8 cellular contexts compared by ENCODE assay signal in genomic region chr11:116454020-116454645, GRCh38.
DNase-seq lines count a peak whose midpoint lies in the region; ATAC-seq, FAIRE-seq and TF ChIP-seq lines count a peak whose summit lies in the region.

No MANE protein-coding gene starts in this region.

- intact Hi-C loops in naive thymus-derived CD4-positive, alpha-beta T cell (cut with micrococcal nuclease) = loop anchor here in 1 of 2 donors (1.0 to 2.0 kb wide), 2 partner anchors 45 to 239 kb away; no protein-coding TSS in a partner anchor

- no peaks in the 10 kb centered on the region for H3K79me2 ChIP-seq in astrocyte (ENCODE audit: insufficient read depth, low read length)

- H3K9me3 Mint-ChIP-seq in astrocyte (ENCODE audit: unreplicated experiment) = peaks cover 12% of the 10 kb centered on the region
- peaks cover 0 to 10% of the 10 kb centered on the region in 2 donors for H3K9me3 Mint-ChIP-seq in stimulated activated naive CD8-positive, alpha-beta T cell treated with anti-CD3 and anti-CD28 coated beads, Interleukin-15, amount 100 ng/mL, for 72 hours
- peaks cover 0 to 19% (median 7%) of the 10 kb centered on the region in 11 donors for H3K9me3 Mint-ChIP-seq in naive thymus-derived CD4-positive, alpha-beta T cell

- H3K4me1 Mint-ChIP-seq in astrocyte (ENCODE audit: low read depth, unreplicated experiment) = no peaks in the 10 kb centered on the region
- H3K4me1 Mint-ChIP-seq in stimulated activated naive CD8-positive, alpha-beta T cell treated with anti-CD3 and anti-CD28 coated beads, Interleukin-15, amount 100 ng/mL, for 72 hours = no peaks in the 10 kb centered on the region
- H3K4me1 Mint-ChIP-seq in naive thymus-derived CD4-positive, alpha-beta T cell = peaks cover 0 to 1% (median 0%) of the 10 kb centered on the region in 7 donors

- no peak overlapping the region for H3K9ac ChIP-seq in astrocyte (ENCODE audit: low read length)

- no peak overlapping the region for H3K27ac Mint-ChIP-seq in astrocyte (ENCODE audit: unreplicated experiment)
- H3K27ac Mint-ChIP-seq in stimulated activated naive CD8-positive, alpha-beta T cell treated with anti-CD3 and anti-CD28 coated beads, Interleukin-15, amount 100 ng/mL, for 72 hours = no peak overlapping the region
- no peak overlapping the region for H3K27ac Mint-ChIP-seq in naive thymus-derived CD4-positive, alpha-beta T cell

- no peaks in the 10 kb centered on the region for H3K36me3 ChIP-seq in astrocyte (ENCODE audit: insufficient read depth, low read length)
- no peaks in the 10 kb centered on the region for H3K36me3 ChIP-seq in naive thymus-derived CD4-positive, alpha-beta T cell (ENCODE audit: control insufficient read depth in 2 of 3, insufficient read depth in 3 of 3, low read length in 3 of 3)

- no peak for ATAC-seq in stimulated activated naive CD8-positive, alpha-beta T cell treated with anti-CD3 and anti-CD28 coated beads, Interleukin-15, amount 100 ng/mL, for 72 hours
- ATAC-seq in naive thymus-derived CD4-positive, alpha-beta T cell = no peak
- no peak for ATAC-seq in HG03196 (IDR thresholded peaks at IDR 0.05; ENCODE audit: unreplicated experiment)

- H3K36me3 Mint-ChIP-seq in astrocyte (ENCODE audit: low read depth, unreplicated experiment) = no peaks in the 10 kb centered on the region
- no peaks in the 10 kb centered on the region for H3K36me3 Mint-ChIP-seq in naive thymus-derived CD4-positive, alpha-beta T cell

- no peaks in the 10 kb centered on the region for H4K20me1 ChIP-seq in astrocyte (ENCODE audit: insufficient read depth, low read length)

- H3K4me2 ChIP-seq in astrocyte (ENCODE audit: low read length) = no peak overlapping the region

- H3K27me3 Mint-ChIP-seq in astrocyte (ENCODE audit: low read depth, unreplicated experiment) = peaks cover 26% of the 10 kb centered on the region
- H3K27me3 Mint-ChIP-seq in stimulated activated naive CD8-positive, alpha-beta T cell treated with anti-CD3 and anti-CD28 coated beads, Interleukin-15, amount 100 ng/mL, for 72 hours = peaks cover 26% of the 10 kb centered on the region
- peaks cover 5 to 22% (median 12%) of the 10 kb centered on the region in 5 donors for H3K27me3 Mint-ChIP-seq in naive thymus-derived CD4-positive, alpha-beta T cell

- H2AFZ ChIP-seq in astrocyte (ENCODE audit: low read depth, low read length) = no peak overlapping the region

- DNase-seq in GM04503 (ENCODE audit: low read depth) = peak; percentile 5
- DNase-seq in NCI-H2081 treated with DMSO at 0.1 percent for 48 hours (lab: John Stamatoyannopoulos, UW) = peak; percentile 52
- peak; percentile 12 for DNase-seq in astrocyte (ENCODE audit: low read depth)
- DNase-seq in islet precursor cell = peak; percentile 73
- peak; percentile 6 to 26 for DNase-seq in stimulated activated naive CD8-positive, alpha-beta T cell treated with anti-CD3 and anti-CD28 coated beads, Interleukin-15, amount 100 ng/mL, for 72 hours
- DNase-seq in naive thymus-derived CD4-positive, alpha-beta T cell = no peak

- peaks cover 4% of the 10 kb centered on the region for H3K9me3 ChIP-seq in astrocyte (ENCODE audit: insufficient read depth, low read depth, low read length)
- H3K9me3 ChIP-seq in naive thymus-derived CD4-positive, alpha-beta T cell (ENCODE audit: control insufficient read depth in 2 of 3, low read length in 3 of 3) = no peaks in the 10 kb centered on the region

- CTCF ChIA-PET in naive thymus-derived CD4-positive, alpha-beta T cell (lab: Charles Lee) = no interaction called here

- POLR2A ChIA-PET in naive thymus-derived CD4-positive, alpha-beta T cell (lab: Charles Lee) = no interaction called here

- no peak overlapping the region for H3K4me3 Mint-ChIP-seq in astrocyte (ENCODE audit: unreplicated experiment)
- no peak overlapping the region for H3K4me3 Mint-ChIP-seq in stimulated activated naive CD8-positive, alpha-beta T cell treated with anti-CD3 and anti-CD28 coated beads, Interleukin-15, amount 100 ng/mL, for 72 hours
- no peak overlapping the region for H3K4me3 Mint-ChIP-seq in naive thymus-derived CD4-positive, alpha-beta T cell

- no peaks in the 10 kb centered on the region for H3K4me1 ChIP-seq in astrocyte (ENCODE audit: insufficient read depth, low read length)
- H3K4me1 ChIP-seq in naive thymus-derived CD4-positive, alpha-beta T cell (ENCODE audit: control insufficient read depth in 2 of 2, insufficient read depth in 2 of 2, low read length in 2 of 2) = no peaks in the 10 kb centered on the region

- H3K27me3 ChIP-seq in astrocyte (ENCODE audit: insufficient read depth, low read length) = peaks cover 3% of the 10 kb centered on the region
- H3K27me3 ChIP-seq in naive thymus-derived CD4-positive, alpha-beta T cell (ENCODE audit: control insufficient read depth in 2 of 2, insufficient read depth in 2 of 2, low read length in 2 of 2) = no peaks in the 10 kb centered on the region

- H3K4me3 ChIP-seq in astrocyte (ENCODE audit: insufficient read depth, low read depth, low read length) = no peak overlapping the region
- H3K4me3 ChIP-seq in naive thymus-derived CD4-positive, alpha-beta T cell (ENCODE audit: low read length) = no peak overlapping the region

- no peak overlapping the region for H3K27ac ChIP-seq in 22Rv1
- H3K27ac ChIP-seq in astrocyte (ENCODE audit: low read depth, low read length) = no peak overlapping the region
- no peak overlapping the region for H3K27ac ChIP-seq in naive thymus-derived CD4-positive, alpha-beta T cell (ENCODE audit: low read depth, low read length)

- peak; percentile 79 for TF ChIP-seq CTCF in 22Rv1 (IDR thresholded peaks at IDR 0.05)
- TF ChIP-seq CTCF in astrocyte (IDR thresholded peaks at IDR 0.05; ENCODE audit: insufficient read depth, low read depth, low read length) = peak; percentile 55

- no peak for FAIRE-seq in astrocyte (lab: Jason Lieb, UNC)

Comparison
In these comparisons a context has a peak if more than half of its experiments do, and no peak if none do; other contexts are left out.
1. DNase-seq: peak in GM04503 (single experiment), NCI-H2081 treated with DMSO at 0.1 percent for 48 hours (single experiment), astrocyte (single experiment), islet precursor cell (single experiment) and stimulated activated naive CD8-positive, alpha-beta T cell treated with anti-CD3 and anti-CD28 coated beads, Interleukin-15, amount 100 ng/mL, for 72 hours (2 of 2); none in naive thymus-derived CD4-positive, alpha-beta T cell (0 of 9).